Comparison of ENCODE assay signal across 11 cellular contexts in the genomic region with DNA sequence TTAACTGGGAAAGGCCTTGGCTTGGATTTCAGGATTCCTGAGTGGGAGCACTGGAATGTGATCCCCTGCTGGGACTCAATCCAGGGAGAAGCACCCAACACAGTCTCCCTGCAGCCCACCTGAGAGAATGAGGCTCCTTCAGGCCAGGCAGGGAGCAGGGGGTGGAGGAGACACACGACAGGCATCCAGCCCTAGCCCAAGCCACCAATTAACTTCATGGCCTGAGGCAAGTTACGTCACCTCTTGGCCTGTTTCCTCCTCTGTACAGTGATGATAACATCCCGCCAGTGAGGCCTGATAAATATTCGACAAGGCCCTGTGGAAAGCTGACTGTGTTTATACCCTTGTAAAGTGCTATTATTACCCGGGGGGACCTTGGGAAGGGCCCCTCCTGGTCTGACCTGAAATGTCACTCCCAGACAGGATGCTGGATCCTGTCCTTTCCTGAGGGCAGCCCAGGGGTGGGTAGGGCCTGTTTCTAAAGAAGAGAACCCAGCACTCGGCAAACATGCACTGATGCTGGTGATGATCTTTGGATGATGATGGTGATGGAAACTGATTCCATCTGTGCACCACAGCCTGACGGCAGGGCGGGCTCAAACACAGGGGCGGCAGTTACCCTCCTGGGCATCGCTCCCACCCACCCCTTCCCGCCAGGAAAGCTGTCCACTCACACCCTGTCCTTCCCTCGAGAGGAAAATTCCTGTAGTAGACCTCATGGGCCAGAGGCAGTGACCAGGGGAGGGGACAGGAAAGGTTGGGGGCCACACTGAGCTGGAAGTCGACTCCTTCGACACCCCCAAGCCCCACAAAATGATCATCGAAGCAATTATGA. TPM values are rescaled to one million over a fixed set of nuclear protein-coding genes. Genes with fewer than 3 reads are reported as not detected.
DNase-seq lines count a peak whose midpoint lies in the region; ATAC-seq, FAIRE-seq and TF ChIP-seq lines count a peak whose summit lies in the region.
"Had no signal": no experiment of that assay in that cellular context is flagged by ENCODE, and none has a peak within 500 bp of the region (broad histone marks: within the 10 kb centered on the region; RNA-seq: fewer than 3 reads in every experiment).

No MANE protein-coding gene starts in this region.

- no peaks in the 10 kb centered on the region for H3K79me2 ChIP-seq in astrocyte (ENCODE audit: insufficient read depth, low read length)

- no peak overlapping the region for H3K4me3 Mint-ChIP-seq in astrocyte (ENCODE audit: unreplicated experiment)
- H3K4me3 Mint-ChIP-seq in stimulated activated naive B cell treated with anti-CD40 and anti-IgM and Interleukin-4, amounts not matched to agents 10 μg/mL and 1 μg/mL and 100 μg/mL, for 72 hours, result no peak overlapping the region

- peaks cover 2% of the 10 kb centered on the region for H3K9me3 Mint-ChIP-seq in astrocyte (ENCODE audit: unreplicated experiment)
- H3K9me3 Mint-ChIP-seq in stimulated activated naive B cell treated with anti-CD40 and anti-IgM and Interleukin-4, amounts not matched to agents 10 μg/mL and 1 μg/mL and 100 μg/mL, for 72 hours, result no peaks in the 10 kb centered on the region

- FAIRE-seq in A549 (lab: Jason Lieb, UNC) (no peak), astrocyte (lab: Jason Lieb, UNC) (no peak)

- H3K27ac Mint-ChIP-seq in astrocyte (ENCODE audit: unreplicated experiment), result no peak overlapping the region
- no peak overlapping the region for H3K27ac Mint-ChIP-seq in stimulated activated naive B cell treated with anti-CD40 and anti-IgM and Interleukin-4, amounts not matched to agents 10 μg/mL and 1 μg/mL and 100 μg/mL, for 72 hours

- TF ChIP-seq RAD21 in A549 (conservative IDR thresholded peaks at IDR 0.05 in 1 of 2, IDR thresholded peaks at IDR 0.05 in 1 of 2), result no peak

- no peak for TF ChIP-seq POLR2A in A549 (IDR thresholded peaks at IDR 0.05; ENCODE audit: low read length)

- H4K20me1 ChIP-seq in astrocyte (ENCODE audit: insufficient read depth, low read length), result no peaks in the 10 kb centered on the region

- peak overlapping the region; percentile 47 for H2AFZ ChIP-seq in astrocyte (ENCODE audit: low read depth, low read length)

- peak in 1 of 2 experiments; percentile 26 for DNase-seq in A549 (ENCODE audit: low read depth in 1 of 2, low spot score in 1 of 2)
- peak; percentile 56 for DNase-seq in HT-29 (ENCODE audit: low spot score)
- DNase-seq in astrocyte (ENCODE audit: low read depth), result peak; percentile 70
- DNase-seq in kidney tubule cell (ENCODE audit: low spot score), result peak; percentile 70
- DNase-seq in stimulated activated CD4-positive, alpha-beta T cell treated with anti-CD3 and anti-CD28 coated beads, Interleukin-4, amount 100 ng/mL, for 24 hours, result no peak
- DNase-seq in SHP77 treated with DMSO at 0.1 percent for 48 hours (lab: John Stamatoyannopoulos, UW), result no peak
- no peak for DNase-seq in stimulated activated naive B cell treated with anti-CD40 and anti-IgM and Interleukin-4, amounts not matched to agents 10 μg/mL and 1 μg/mL and 100 μg/mL, for 72 hours
- no peak for DNase-seq in activated T-cell treated with anti-CD3 and anti-CD28 coated beads, Interleukin-2, amount 50 U/mL, for 48 hours
- DNase-seq: activated effector memory CD4-positive, alpha-beta T cell treated with Interleukin-2 at 50 U/mL for 16 hours had no signal

- H3K27me3 Mint-ChIP-seq in astrocyte (ENCODE audit: low read depth, unreplicated experiment), result peaks cover 7% of the 10 kb centered on the region
- peaks cover 0 to 4% of the 10 kb centered on the region in 2 donors for H3K27me3 Mint-ChIP-seq in stimulated activated naive B cell treated with anti-CD40 and anti-IgM and Interleukin-4, amounts not matched to agents 10 μg/mL and 1 μg/mL and 100 μg/mL, for 72 hours

- H3K4me1 ChIP-seq in A549 (peaks cover 20% of the 10 kb centered on the region), astrocyte (ENCODE audit: insufficient read depth, low read length) (peaks cover 5% of the 10 kb centered on the region)

- TF ChIP-seq CTCF in A549 (IDR thresholded peaks at IDR 0.05) (no peak), astrocyte (IDR thresholded peaks at IDR 0.05; ENCODE audit: insufficient read depth, low read depth, low read length) (no peak)

- no peak overlapping the region for H3K4me2 ChIP-seq in A549
- H3K4me2 ChIP-seq in astrocyte (ENCODE audit: low read length), result no peak overlapping the region

- POLR2A ChIA-PET in A549 (lab: Yijun Ruan, JAX), result interaction anchor here (0.9 kb wide), 1 partner anchor 54 kb away, joined by 3 read pairs; no protein-coding TSS in a partner anchor

- no peaks in the 10 kb centered on the region for H3K9me3 ChIP-seq in A549
- H3K9me3 ChIP-seq in astrocyte (ENCODE audit: insufficient read depth, low read depth, low read length), result no peaks in the 10 kb centered on the region
- H3K9me3 ChIP-seq: tibial nerve had no signal

- H3K4me1 Mint-ChIP-seq in astrocyte (ENCODE audit: low read depth, unreplicated experiment), result peaks cover 11% of the 10 kb centered on the region
- H3K4me1 Mint-ChIP-seq in stimulated activated naive B cell treated with anti-CD40 and anti-IgM and Interleukin-4, amounts not matched to agents 10 μg/mL and 1 μg/mL and 100 μg/mL, for 72 hours, result no peaks in the 10 kb centered on the region

- no peaks in the 10 kb centered on the region for H3K36me3 ChIP-seq in astrocyte (ENCODE audit: insufficient read depth, low read length)

- H3K4me3 ChIP-seq in A549 (no peak overlapping the region), astrocyte (ENCODE audit: insufficient read depth, low read depth, low read length) (no peak overlapping the region)
- H3K4me3 ChIP-seq: tibial nerve had no signal

- H3K9ac ChIP-seq in astrocyte (ENCODE audit: low read length), result no peak overlapping the region

- peak overlapping the region in 1 of 2 experiments; percentile 46; a peak in 2 of 6 replicates for H3K27ac ChIP-seq in A549
- no peak overlapping the region for H3K27ac ChIP-seq in astrocyte (ENCODE audit: low read depth, low read length)

- 86% methylated on average over 14 of the region's 15 CpGs for WGBS in A549 (ENCODE audit: missing lambda C conversion rate)

- CTCF ChIA-PET in A549 (lab: Yijun Ruan, JAX), result interaction anchor here (0.6 to 1.2 kb wide), 3 partner anchors 62 to 165 kb away, joined by 3 to 4 read pairs (median 3); no protein-coding TSS in a partner anchor

- TF ChIP-seq EP300 in A549 (IDR thresholded peaks at IDR 0.05), result no peak

- no peaks in the 10 kb centered on the region for H3K27me3 ChIP-seq in astrocyte (ENCODE audit: insufficient read depth, low read length)
- H3K27me3 ChIP-seq: tibial nerve had no signal

- peaks cover 14% of the 10 kb centered on the region for H3K36me3 Mint-ChIP-seq in astrocyte (ENCODE audit: low read depth, unreplicated experiment)
- peaks cover 15 to 21% of the 10 kb centered on the region in 2 donors for H3K36me3 Mint-ChIP-seq in stimulated activated naive B cell treated with anti-CD40 and anti-IgM and Interleukin-4, amounts not matched to agents 10 μg/mL and 1 μg/mL and 100 μg/mL, for 72 hours

- ATAC-seq in A549, result peak; percentile 49 to 57; a peak in 3 of 6 replicates
- ATAC-seq in stimulated activated naive B cell treated with anti-CD40 and anti-IgM and Interleukin-4, amounts not matched to agents 10 μg/mL and 1 μg/mL and 100 μg/mL, for 72 hours (replicated peaks), result no peak

TF ChIP-seq in A549, 52 proteins besides CTCF, POLR2A, EP300 and RAD21 (continues in another document):
- TF ChIP-seq HDAC2 (IDR thresholded peaks at IDR 0.05) (no peak), ZC3H11A (IDR thresholded peaks at IDR 0.05) (no peak), MAZ (IDR thresholded peaks at IDR 0.05; ENCODE audit: borderline replicate concordance, low read depth, low read length) (no peak), NPAS2 (CRISPR knock-in tag; IDR thresholded peaks at IDR 0.05; ENCODE audit: borderline replicate concordance) (no peak)

RNA-seq across cellular contexts. Expression of a gene that starts 12.4 kb away (rescaled TPM):
- 1.9 TPM in 2 replicates for polyA plus RNA-seq in A549 (2011; rRNA removed)
- 4.6 and 5.4 TPM in 2 replicates for polyA plus RNA-seq in A549 (2012; cell fraction: cytosol; rRNA removed)
- 8.7 and 9.2 TPM in 2 replicates for polyA plus RNA-seq in A549 (2012; cell fraction: nucleus; rRNA removed)
- 1.7 to 2.0 TPM (median 2.0 TPM) in 3 replicates for polyA plus RNA-seq in A549 (2017; fragmentation: RNase III; extraction: RNeasy Plus Mini Kit Qiagen cat#74134 plus additional on column Dnase treatment)
- polyA minus RNA-seq in A549 (2011; rRNA and poly(A)+ RNA removed), result 1.2 and 2.0 TPM in 2 replicates
- total RNA-seq in HT-29 (2014; rRNA removed; shearing (Covaris generic)), result 3.4 and 3.9 TPM in 2 replicates
- 3.1 and 3.6 TPM in 2 replicates for total RNA-seq in astrocyte

RNA-seq across cellular contexts. Expression of a gene that starts 13.3 kb away (rescaled TPM):
- polyA plus RNA-seq in A549 (2011; rRNA removed) (0.32 and 0.34 TPM in 2 replicates), A549 (2017; fragmentation: RNase III; extraction: RNeasy Plus Mini Kit Qiagen cat#74134 plus additional on column Dnase treatment) (0.95 to 1.6 TPM (median 1.5 TPM) in 3 replicates)
- polyA plus RNA-seq in A549 (2012; cell fraction: cytosol; rRNA removed), result 1.1 and 1.9 TPM in 2 replicates
- 19.2 and 23.2 TPM in 2 replicates for polyA plus RNA-seq in A549 (2012; cell fraction: nucleus; rRNA removed)
- polyA minus RNA-seq in A549 (2011; rRNA and poly(A)+ RNA removed), result not detected in 2 replicates
- 16.0 and 16.9 TPM in 2 replicates for total RNA-seq in HT-29 (2014; rRNA removed; shearing (Covaris generic))
- 3.1 and 3.4 TPM in 2 replicates for total RNA-seq in astrocyte

RNA-seq across cellular contexts. Expression of a gene that starts 20.1 kb away (rescaled TPM):
- polyA plus RNA-seq in A549 (2011; rRNA removed) (not detected in 2 replicates), A549 (2017; fragmentation: RNase III; extraction: RNeasy Plus Mini Kit Qiagen cat#74134 plus additional on column Dnase treatment) (not detected in 3 replicates)
- polyA plus RNA-seq in A549 (2012; cell fraction: cytosol; rRNA removed), result 0.04 TPM in 1 of 2 replicates, not detected in the other
- polyA plus RNA-seq in A549 (2012; cell fraction: nucleus; rRNA removed), result not detected in 2 replicates
- 0.21 TPM in 1 of 2 replicates, not detected in the other for polyA minus RNA-seq in A549 (2011; rRNA and poly(A)+ RNA removed)
- total RNA-seq in HT-29 (2014; rRNA removed; shearing (Covaris generic)), result 0.20 and 0.26 TPM in 2 replicates
- not detected in 2 replicates for total RNA-seq in astrocyte
- total RNA-seq: myocyte, tibial nerve had no signal

RNA-seq across cellular contexts. Expression of a gene that starts 20.2 kb away (rescaled TPM):
- polyA plus RNA-seq in A549 (2011; rRNA removed) (217 and 262 TPM in 2 replicates), A549 (2017; fragmentation: RNase III; extraction: RNeasy Plus Mini Kit Qiagen cat#74134 plus additional on column Dnase treatment) (252 to 261 TPM (median 254 TPM) in 3 replicates)
- 300 and 345 TPM in 2 replicates for polyA plus RNA-seq in A549 (2012; cell fraction: cytosol; rRNA removed)
- 92.7 and 202 TPM in 2 replicates for polyA plus RNA-seq in A549 (2012; cell fraction: nucleus; rRNA removed)
- polyA minus RNA-seq in A549 (2011; rRNA and poly(A)+ RNA removed), result 54.2 and 55.6 TPM in 2 replicates
- 83.4 and 86.2 TPM in 2 replicates for total RNA-seq in HT-29 (2014; rRNA removed; shearing (Covaris generic))
- total RNA-seq in astrocyte, result 147 and 159 TPM in 2 replicates

RNA-seq across cellular contexts. Expression of a gene that starts 31.9 kb away (rescaled TPM):
- polyA plus RNA-seq in A549 (2011; rRNA removed) (2.9 and 3.1 TPM in 2 replicates), A549 (2017; fragmentation: RNase III; extraction: RNeasy Plus Mini Kit Qiagen cat#74134 plus additional on column Dnase treatment) (4.3 to 6.1 TPM (median 4.5 TPM) in 3 replicates)
- polyA plus RNA-seq in A549 (2012; cell fraction: cytosol; rRNA removed), result 2.8 and 5.0 TPM in 2 replicates
- polyA plus RNA-seq in A549 (2012; cell fraction: nucleus; rRNA removed), result 5.0 and 7.6 TPM in 2 replicates
- polyA minus RNA-seq in A549 (2011; rRNA and poly(A)+ RNA removed), result 5.3 and 9.9 TPM in 2 replicates
- total RNA-seq in HT-29 (2014; rRNA removed; shearing (Covaris generic)), result 24.0 and 24.1 TPM in 2 replicates
- total RNA-seq in astrocyte, result 3.9 and 4.7 TPM in 2 replicates

Comparison
In these comparisons a context has a peak if more than half of its experiments do, and no peak if none do; other contexts are left out.
1. ATAC-seq: peak in A549 (2 of 2); none in stimulated activated naive B cell treated with anti-CD40 and anti-IgM and Interleukin-4, amounts not matched to agents 10 μg/mL and 1 μg/mL and 100 μg/mL, for 72 hours (0 of 2).
2. DNase-seq: peak in HT-29 (single experiment), astrocyte (single experiment) and kidney tubule cell (single experiment); none in stimulated activated CD4-positive, alpha-beta T cell treated with anti-CD3 and anti-CD28 coated beads, Interleukin-4, amount 100 ng/mL, for 24 hours (single experiment), SHP77 treated with DMSO at 0.1 percent for 48 hours (single experiment), stimulated activated naive B cell treated with anti-CD40 and anti-IgM and Interleukin-4, amounts not matched to agents 10 μg/mL and 1 μg/mL and 100 μg/mL, for 72 hours (single experiment) and activated T-cell treated with anti-CD3 and anti-CD28 coated beads, Interleukin-2, amount 50 U/mL, for 48 hours (0 of 2).